Comparison of ENCODE assay signal across 26 cellular contexts in the genomic region with DNA sequence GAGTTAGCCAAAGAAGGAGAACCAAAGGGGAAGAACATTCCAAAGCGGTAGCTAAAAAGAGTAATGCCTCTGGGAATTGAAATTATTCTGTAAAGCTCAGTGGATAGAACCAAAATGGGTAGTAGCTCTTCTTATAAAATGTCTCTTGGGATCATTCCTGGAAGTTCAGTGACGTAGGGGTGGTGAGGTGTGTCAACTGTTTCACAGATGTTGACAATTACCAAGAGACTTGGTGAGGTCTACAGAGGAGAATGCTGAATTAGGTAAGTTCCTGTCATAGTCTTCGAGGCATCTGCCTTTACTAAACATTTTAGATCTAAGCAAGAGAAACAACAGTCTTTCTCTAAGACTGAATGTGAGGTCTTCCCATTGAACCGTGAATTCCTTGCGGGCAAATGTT.
"Had no signal": no experiment of that assay in that cellular context is flagged by ENCODE, and none has a peak within 500 bp of the region (broad histone marks: within the 10 kb centered on the region; RNA-seq: fewer than 3 reads in every experiment).

No MANE protein-coding gene starts in this region.

- H3K4me1 ChIP-seq: gastroesophageal sphincter had no signal

- H3K27ac Mint-ChIP-seq: activated CD8-positive, alpha-beta T cell treated with anti-CD3 and anti-CD28 coated beads for 36 hours; activated naive CD8-positive, alpha-beta T cell; activated T-helper 17 cell treated with anti-CD3 and anti-CD28 coated beads, Interleukin-2, amount 50 U/mL, for 72 hours; dendritic cell treated with granulocyte-macrophage colony-stimulating factor and Interleukin-4, amounts not matched to agents 40 ng/mL and 50 ng/mL, for 4 days; endodermal cell had no signal

- H3K4me1 Mint-ChIP-seq: central memory CD8-positive, alpha-beta T cell; endodermal cell had no signal

- DNase-seq: activated CD4-positive, alpha-beta T cell treated with anti-CD3 and anti-CD28 coated beads for 4 hours; activated CD4-positive, alpha-beta T cell treated with anti-CD3 and anti-CD28 coated beads, Interleukin-2, amount 50 U/mL, for 1 hour; activated CD4-positive, alpha-beta T cell treated with anti-CD3 and anti-CD28 coated beads, Interleukin-2, amount 50 U/mL, for 48 hours; activated CD4-positive, CD25-positive, alpha-beta regulatory T cell; activated CD4-positive, CD25-positive, alpha-beta regulatory T cell treated with anti-CD3 and anti-CD28 coated beads, Interleukin-2, amount 50 U/mL, for 72 hours; activated CD8-positive, alpha-beta memory T cell treated with anti-CD3 and anti-CD28 coated beads for 24 hours; activated CD8-positive, alpha-beta T cell treated with anti-CD3 and anti-CD28 coated beads for 36 hours; activated effector memory CD4-positive, alpha-beta T cell treated with Interleukin-2 at 50 U/mL for 16 hours; activated gamma-delta T cell treated with Interleukin-2 at 50 U/mL for 16 hours; activated naive CD4-positive, alpha-beta T cell treated with anti-CD3 and anti-CD28 coated beads, Interleukin-2, amount 50 U/mL, for 16 hours; activated naive CD4-positive, alpha-beta T cell treated with Interleukin-2 at 50 U/mL for 16 hours; activated T-cell treated with anti-CD3 and anti-CD28 coated beads, Interleukin-2, amount 50 U/mL, for 4 hours; amniotic stem cell; anterior cingulate cortex; brain microvascular endothelial cell; dorsolateral prefrontal cortex; effector memory CD4-positive, alpha-beta T cell; endodermal cell; foreskin melanocyte; T-helper 2 cell had no signal

- H3K27ac ChIP-seq: brain microvascular endothelial cell, coronary artery, dorsolateral prefrontal cortex, gastroesophageal sphincter had no signal

- H3K27me3 ChIP-seq: brain microvascular endothelial cell, dorsolateral prefrontal cortex, gastroesophageal sphincter had no signal

- H3K4me3 Mint-ChIP-seq: activated CD8-positive, alpha-beta T cell treated with anti-CD3 and anti-CD28 coated beads for 36 hours; activated naive CD8-positive, alpha-beta T cell; activated T-cell treated with anti-CD3 and anti-CD28 coated beads, Interleukin-2, amount 50 U/mL, for 4 hours; activated T-helper 17 cell treated with anti-CD3 and anti-CD28 coated beads, Interleukin-2, amount 50 U/mL, for 72 hours; central memory CD8-positive, alpha-beta T cell; dendritic cell treated with granulocyte-macrophage colony-stimulating factor and Interleukin-4, amounts not matched to agents 40 ng/mL and 50 ng/mL, for 4 days; endodermal cell had no signal

- H3K36me3 ChIP-seq: brain microvascular endothelial cell, gastroesophageal sphincter had no signal

- H3K4me3 ChIP-seq: coronary artery, dorsolateral prefrontal cortex, gastroesophageal sphincter had no signal

- H3K27me3 Mint-ChIP-seq: activated CD8-positive, alpha-beta T cell treated with anti-CD3 and anti-CD28 coated beads for 36 hours; activated naive CD8-positive, alpha-beta T cell; activated T-helper 17 cell treated with anti-CD3 and anti-CD28 coated beads, Interleukin-2, amount 50 U/mL, for 72 hours; central memory CD8-positive, alpha-beta T cell; dendritic cell treated with granulocyte-macrophage colony-stimulating factor and Interleukin-4, amounts not matched to agents 40 ng/mL and 50 ng/mL, for 4 days had no signal
